In the genomic region with DNA sequence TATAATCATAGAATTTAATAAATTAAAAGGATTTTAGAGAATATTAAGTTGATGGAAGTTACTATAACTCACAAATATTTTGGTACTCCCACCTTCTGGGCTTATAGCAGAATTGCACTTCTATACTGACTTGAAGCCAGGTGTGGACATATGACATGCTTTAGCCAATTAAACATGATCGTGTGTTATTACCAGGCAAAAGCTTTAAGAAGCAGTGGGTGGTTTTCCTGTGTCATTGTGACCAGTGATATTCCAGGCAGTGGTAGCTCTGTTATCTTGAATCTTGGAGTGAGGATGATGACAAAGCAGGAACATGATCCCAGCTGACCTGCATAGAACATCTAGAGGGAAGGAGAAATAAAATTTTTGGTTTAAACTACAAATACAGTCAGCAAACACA, we compare ENCODE assay signal across 8 cellular contexts.
A peak's percentile ranks its signal among the peaks of the same experiment; 100 is the strongest.
DNase-seq lines count a peak whose midpoint lies in the region; ATAC-seq and TF ChIP-seq lines count a peak whose summit lies in the region.

No MANE protein-coding gene starts in this region.

- peaks cover 0 to 5% (median 0%) of the 10 kb centered on the region in 6 donors for H3K4me1 ChIP-seq in spleen

- 16 to 34% (median 27%) methylated on average over 1 of the region's 1 CpG for WGBS in spleen, 5 donors

- peak; percentile 65 for ATAC-seq in effector memory CD8-positive, alpha-beta T cell (replicated peaks)

- no peak overlapping the region for H3K4me3 Mint-ChIP-seq in effector memory CD8-positive, alpha-beta T cell

- no peak overlapping the region for H3K27ac ChIP-seq in spleen

- H3K27me3 ChIP-seq in spleen (replicated peaks in 1 of 7) = no peaks in the 10 kb centered on the region
- no peaks in the 10 kb centered on the region for H3K27me3 ChIP-seq in MG63

- H3K36me3 ChIP-seq in spleen (no peaks in the 10 kb centered on the region), MG63 (no peaks in the 10 kb centered on the region)

- H3K9me3 Mint-ChIP-seq in effector memory CD8-positive, alpha-beta T cell = no peaks in the 10 kb centered on the region

- H3K27me3 Mint-ChIP-seq in effector memory CD8-positive, alpha-beta T cell = peaks cover 6 to 9% of the 10 kb centered on the region in 2 donors

- DNase-seq in SKM-1 treated with dmso at 0.1 percent for 144 hours (lab: John Stamatoyannopoulos, UW; ENCODE audit: unreplicated experiment) (peak; percentile 15), SKM-1 (lab: John Stamatoyannopoulos, UW; ENCODE audit: unreplicated experiment) (no peak), NB4 (ENCODE audit: low read depth) (peak; percentile 44), spleen (no peak), MG63 (no peak), islet precursor cell (no peak), DMS79 (lab: John Stamatoyannopoulos, UW) (no peak)
- DNase-seq in effector memory CD8-positive, alpha-beta T cell = no peak

- TF ChIP-seq CTCF in NB4 (IDR thresholded peaks at IDR 0.05; ENCODE audit: low read depth, low read length) (no peak), spleen (IDR thresholded peaks at IDR 0.05 in 8 of 11, conservative IDR thresholded peaks at IDR 0.05 in 3 of 11) (peak in 7 of 11 experiments; percentile 9 to 48 (median 43))

- intact Hi-C loops in spleen (cut with DNase I; ENCODE audit: low total_unique reads) = no loop called here

- no peaks in the 10 kb centered on the region for H3K9me3 ChIP-seq in spleen
- no peaks in the 10 kb centered on the region for H3K9me3 ChIP-seq in MG63

- H3K36me3 Mint-ChIP-seq in effector memory CD8-positive, alpha-beta T cell (ENCODE audit: insufficient read depth) = no peaks in the 10 kb centered on the region

- TF ChIP-seq POLR2A in NB4 (IDR thresholded peaks at IDR 0.05; ENCODE audit: extremely low read depth, insufficient read length) (no peak), spleen (IDR thresholded peaks at IDR 0.05) (no peak)

- H3K27ac Mint-ChIP-seq in effector memory CD8-positive, alpha-beta T cell = no peak overlapping the region

- H3K4me3 ChIP-seq in NB4 (ENCODE audit: low read depth, low read length) (no peak overlapping the region), spleen (no peak overlapping the region), MG63 (no peak overlapping the region)

- peaks cover 5 to 8% of the 10 kb centered on the region in 2 donors for H3K4me1 Mint-ChIP-seq in effector memory CD8-positive, alpha-beta T cell (ENCODE audit: low read depth in 2 of 2)

Comparison
In these comparisons a context has a peak if more than half of its experiments do, and no peak if none do; other contexts are left out.
1. DNase-seq: peak in SKM-1 treated with dmso at 0.1 percent for 144 hours (single experiment) and NB4 (single experiment); none in SKM-1 (single experiment), effector memory CD8-positive, alpha-beta T cell (0 of 3), spleen (single experiment), MG63 (single experiment), islet precursor cell (single experiment) and DMS79 (single experiment).